20 cellular contexts compared by ENCODE assay signal in genomic region chr15:39621210-39621609, GRCh38. TPM values are rescaled to one million over a fixed set of nuclear protein-coding genes. Genes with fewer than 3 reads are reported as not detected.
DNase-seq lines count a peak whose midpoint lies in the region; ATAC-seq, FAIRE-seq and TF ChIP-seq lines count a peak whose summit lies in the region.
"Had no signal": no experiment of that assay in that cellular context is flagged by ENCODE, and none has a peak within 500 bp of the region (broad histone marks: within the 10 kb centered on the region; RNA-seq: fewer than 3 reads in every experiment).

No MANE protein-coding gene starts in this region.

- no peak for TF ChIP-seq CTCF in BE2C (IDR thresholded peaks at IDR 0.05; ENCODE audit: low read depth, low read length)
- no peak for TF ChIP-seq CTCF in GM10266 (IDR thresholded peaks at IDR 0.05; ENCODE audit: control insufficient read depth, insufficient read depth, low read depth, missing control alignments)

- H3K9me3 ChIP-seq in BE2C: no peaks in the 10 kb centered on the region
- H3K9me3 ChIP-seq: esophagus muscularis mucosa, heart left ventricle, sigmoid colon had no signal

- ATAC-seq in GM19023 (IDR thresholded peaks at IDR 0.05; ENCODE audit: unreplicated experiment): no peak
- ATAC-seq: GM23338, heart left ventricle, Panc1 had no signal

- peak; percentile 20 for FAIRE-seq in H54 (lab: Jason Lieb, UNC)
- FAIRE-seq: astrocyte had no signal

- no peak overlapping the region for H3K4me3 ChIP-seq in BE2C (ENCODE audit: low read depth, low read length)
- H3K4me3 ChIP-seq: BLaER1 treated with 17β-estradiol and CSF1 and Interleukin-3, amounts not matched to agents 10 nM and 100 nM; esophagus muscularis mucosa; GM23338; heart left ventricle; sigmoid colon had no signal

- H3K4me1 ChIP-seq in BE2C: no peaks in the 10 kb centered on the region

- peaks cover 6% of the 10 kb centered on the region; the same call in 1 of the 2 replicates for H3K27me3 ChIP-seq in BE2C
- H3K27me3 ChIP-seq: BLaER1 treated with 17β-estradiol and CSF1 and Interleukin-3, amounts not matched to agents 10 nM and 100 nM; esophagus muscularis mucosa; heart left ventricle; sigmoid colon had no signal

- DNase-seq in H54 (ENCODE audit: insufficient read length, low spot score) (no peak), NCI-H2081 (lab: John Stamatoyannopoulos, UW) (peak; percentile 56 to 85), SHP77 (lab: John Stamatoyannopoulos, UW) (peak; percentile 60 to 67), iris pigment epithelial cell (ENCODE audit: low read depth) (peak; percentile 64), BE2C (no peak), GM10266 (ENCODE audit: extremely low spot score) (no peak)
- DNase-seq: activated gamma-delta T cell; heart left ventricle; islet precursor cell; midbrain; nucleus accumbens; sigmoid colon; stimulated activated CD4-positive, alpha-beta T cell treated with anti-CD3 and anti-CD28 coated beads, Interleukin-2, amount 100 ng/mL, for 48 hours; stimulated activated CD8-positive, alpha-beta memory T cell treated with anti-CD3 and anti-CD28 coated beads, Interleukin-4, amount 100 ng/mL, for 48 hours had no signal

- TF ChIP-seq POLR2A in H54 (IDR thresholded peaks at IDR 0.05; ENCODE audit: low read depth, low read length): no peak

- no peaks in the 10 kb centered on the region for H3K36me3 ChIP-seq in BE2C
- H3K36me3 ChIP-seq: BLaER1 treated with 17β-estradiol and CSF1 and Interleukin-3, amounts not matched to agents 10 nM and 100 nM; esophagus muscularis mucosa; heart left ventricle; sigmoid colon had no signal

RNA-seq across cellular contexts. Expression of gene THBS1, which starts 40.3 kb away (rescaled TPM):
- polyA plus RNA-seq in BE2C (2012; ENCODE audit: insufficient read depth, insufficient read length, low read depth): 0.90 TPM

Comparison
In these comparisons a context has a peak if more than half of its experiments do, and no peak if none do; other contexts are left out.
1. DNase-seq: peak in NCI-H2081 (2 of 2), SHP77 (2 of 2) and iris pigment epithelial cell (single experiment); none in H54 (single experiment), BE2C (single experiment) and GM10266 (single experiment).